In the genomic region with DNA sequence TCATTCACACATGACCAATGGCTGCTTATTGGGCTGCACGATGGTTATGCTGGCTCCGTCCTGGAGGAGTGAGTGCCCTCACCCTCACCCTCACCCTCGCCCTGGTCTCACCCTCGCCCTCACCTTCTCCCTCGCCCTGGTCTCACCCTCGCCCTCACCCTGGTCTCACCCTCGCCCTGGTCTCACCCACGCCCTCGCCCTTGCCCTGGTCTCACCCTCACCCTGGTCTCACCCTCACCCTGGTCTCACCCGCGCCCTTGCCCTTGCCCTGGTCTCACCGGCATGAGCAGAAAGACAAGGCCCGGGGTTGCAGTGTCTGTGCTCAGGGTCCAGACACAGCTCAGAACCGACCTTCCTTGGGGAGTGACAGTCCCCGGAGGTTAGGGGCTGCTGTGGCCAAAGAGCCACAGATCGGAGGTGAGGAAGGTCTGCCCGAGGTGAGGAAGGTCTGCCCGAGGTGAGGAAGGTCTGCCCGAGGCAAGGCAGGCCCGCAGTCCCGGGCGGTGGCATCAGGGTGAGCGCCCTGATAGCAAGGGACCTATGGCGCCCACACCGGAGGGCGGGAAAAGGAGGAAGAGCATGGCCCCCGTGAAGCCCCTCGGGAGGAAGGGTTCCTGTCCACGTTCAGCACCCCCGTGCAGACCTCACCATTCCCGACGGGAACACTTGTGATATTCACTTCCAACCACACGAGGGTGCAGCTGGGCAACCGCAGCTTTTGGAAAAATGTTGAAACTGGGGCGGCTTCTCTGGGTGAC, we compare ENCODE assay signal across 9 cellular contexts.
DNase-seq lines count a peak whose midpoint lies in the region; ATAC-seq and TF ChIP-seq lines count a peak whose summit lies in the region.
"Had no signal": no experiment of that assay in that cellular context is flagged by ENCODE, and none has a peak within 500 bp of the region (broad histone marks: within the 10 kb centered on the region; RNA-seq: fewer than 3 reads in every experiment).

No MANE protein-coding gene starts in this region.

- H3K4me3 Mint-ChIP-seq in T-helper 2 cell treated with Interferon-gamma antibody and Interleukin-4, amounts not matched to agents 5 μg/mL and 100 μg/mL, for 36 hours = no peak overlapping the region

- no peaks in the 10 kb centered on the region for H3K27me3 Mint-ChIP-seq in T-helper 2 cell treated with Interferon-gamma antibody and Interleukin-4, amounts not matched to agents 5 μg/mL and 100 μg/mL, for 36 hours (ENCODE audit: low read depth)

- H3K27me3 ChIP-seq in gastroesophageal sphincter (peaks cover 17% of the 10 kb centered on the region), psoas muscle (ENCODE audit: insufficient read depth in 3 of 3, low read length in 2 of 3) (no peaks in the 10 kb centered on the region)

- TF ChIP-seq CTCF in gastroesophageal sphincter (IDR thresholded peaks at IDR 0.05) (peak in 3 of 4 experiments; percentile 57 to 80 (median 77)), psoas muscle (IDR thresholded peaks at IDR 0.05) (peak; percentile 69)

- ATAC-seq in gastroesophageal sphincter (peak; percentile 84), psoas muscle (peak; percentile 74 to 94 (median 79)), GM21367 (IDR thresholded peaks at IDR 0.05; ENCODE audit: unreplicated experiment) (no peak), GM21786 (IDR thresholded peaks at IDR 0.05; ENCODE audit: unreplicated experiment) (no peak)

- intact Hi-C loops in psoas muscle (cut with DNase I) = loop anchor here in 1 of 2 donors (5.0 to 10.0 kb wide), 4 partner anchors 48 to 360 kb away; a partner anchor contains a TSS

- DNase-seq in HCEC 1CT = peak; percentile 35
- DNase-seq in SW480 (ENCODE audit: low spot score) = peak; percentile 26
- peak in 1 of 2 donors; percentile 39 for DNase-seq in psoas muscle
- no peak for DNase-seq in stimulated activated CD4-positive, alpha-beta T cell treated with anti-CD3 and anti-CD28 coated beads, Interleukin-2, amount 100 ng/mL, for 48 hours
- no peak for DNase-seq in T-helper 2 cell treated with Interferon-gamma antibody and Interleukin-4, amounts not matched to agents 5 μg/mL and 100 μg/mL, for 36 hours (ENCODE audit: low spot score)

- no peaks in the 10 kb centered on the region for H3K9me3 Mint-ChIP-seq in T-helper 2 cell treated with Interferon-gamma antibody and Interleukin-4, amounts not matched to agents 5 μg/mL and 100 μg/mL, for 36 hours

- H3K4me1 Mint-ChIP-seq in T-helper 2 cell treated with Interferon-gamma antibody and Interleukin-4, amounts not matched to agents 5 μg/mL and 100 μg/mL, for 36 hours (ENCODE audit: low read depth) = no peaks in the 10 kb centered on the region

- no peak overlapping the region for H3K27ac ChIP-seq in gastroesophageal sphincter
- no peak overlapping the region for H3K27ac ChIP-seq in psoas muscle
- H3K27ac ChIP-seq: SJSA1 had no signal

- no peak for TF ChIP-seq POLR2A in gastroesophageal sphincter (IDR thresholded peaks at IDR 0.05)

- no peaks in the 10 kb centered on the region for H3K36me3 ChIP-seq in gastroesophageal sphincter
- no peaks in the 10 kb centered on the region for H3K36me3 ChIP-seq in psoas muscle (ENCODE audit: insufficient read depth in 1 of 2, low read depth in 1 of 2)
- H3K36me3 ChIP-seq: SJSA1 had no signal

- H3K4me1 ChIP-seq in gastroesophageal sphincter = peaks cover 0 to 10% (median 3%) of the 10 kb centered on the region in 3 donors
- peaks cover 5% of the 10 kb centered on the region for H3K4me1 ChIP-seq in psoas muscle

- TF ChIP-seq EP300 in gastroesophageal sphincter (IDR thresholded peaks at IDR 0.05) = no peak

- no peaks in the 10 kb centered on the region for H3K36me3 Mint-ChIP-seq in T-helper 2 cell treated with Interferon-gamma antibody and Interleukin-4, amounts not matched to agents 5 μg/mL and 100 μg/mL, for 36 hours (ENCODE audit: low read depth)

- H3K4me3 ChIP-seq in gastroesophageal sphincter (no peak overlapping the region), psoas muscle (peak overlapping the region; percentile 11)
- H3K4me3 ChIP-seq: SJSA1 had no signal

- H3K27ac Mint-ChIP-seq in T-helper 2 cell treated with Interferon-gamma antibody and Interleukin-4, amounts not matched to agents 5 μg/mL and 100 μg/mL, for 36 hours = no peak overlapping the region

- 53 to 92% methylated on average over 10 to 16 of the region's 35 CpGs for WGBS in gastroesophageal sphincter (ENCODE audit: low coverage in 1 of 2), 2 donors
- 58 to 64% (median 59%) methylated on average over 35 of the region's 35 CpGs for WGBS in psoas muscle, 3 donors

- H3K9me3 ChIP-seq in gastroesophageal sphincter (no peaks in the 10 kb centered on the region), psoas muscle (no peaks in the 10 kb centered on the region)
- H3K9me3 ChIP-seq: SJSA1 had no signal

Comparison
In these comparisons a context has a peak if more than half of its experiments do, and no peak if none do; other contexts are left out.
1. DNase-seq: peak in HCEC 1CT (single experiment) and SW480 (single experiment); none in stimulated activated CD4-positive, alpha-beta T cell treated with anti-CD3 and anti-CD28 coated beads, Interleukin-2, amount 100 ng/mL, for 48 hours (0 of 2) and T-helper 2 cell treated with Interferon-gamma antibody and Interleukin-4, amounts not matched to agents 5 μg/mL and 100 μg/mL, for 36 hours (single experiment).
2. ATAC-seq: peak in gastroesophageal sphincter (single experiment) and psoas muscle (4 of 4); none in GM21367 (single experiment) and GM21786 (single experiment).